ENCODE assay signal across 33 cellular contexts in genomic region chr18:53117851-53118250, GRCh38.
"Had no signal": no experiment of that assay in that cellular context is flagged by ENCODE, and none has a peak within 500 bp of the region (broad histone marks: within the 10 kb centered on the region; RNA-seq: fewer than 3 reads in every experiment).

No MANE protein-coding gene starts in this region.

- ATAC-seq: activated CD4-positive, alpha-beta T cell treated with anti-CD3 and anti-CD28 coated beads for 36 hours; activated CD4-positive, CD25-positive, alpha-beta regulatory T cell treated with anti-CD3 and anti-CD28 coated beads, Interleukin-2, amount 50 U/mL, for 24 hours; activated CD8-positive, alpha-beta memory T cell treated with anti-CD3 and anti-CD28 coated beads, Interleukin-2, amount 10 ng/mL, durations not matched to agents 7 days and 5 days; activated CD8-positive, alpha-beta T cell treated with anti-CD3 and anti-CD28 coated beads, Interleukin-2, amount 10 ng/mL, durations not matched to agents 7 days and 5 days; activated naive CD8-positive, alpha-beta T cell treated with anti-CD3 and anti-CD28 coated beads, Interleukin-2, amount 50 U/mL, for 24 hours; WTC11 had no signal

- H3K4me1 ChIP-seq: ascending aorta had no signal

- FAIRE-seq: bronchial epithelial cell, TTC549 had no signal

- H3K4me3 ChIP-seq: ascending aorta, cardiac muscle cell had no signal

- H3K36me3 ChIP-seq: ascending aorta, cardiac muscle cell, WERI-Rb-1 had no signal

- H3K9me3 ChIP-seq: ascending aorta had no signal

- DNase-seq: activated CD4-positive, alpha-beta memory T cell treated with anti-CD3 and anti-CD28 coated beads, Interleukin-2, amount 10 ng/mL, durations not matched to agents 7 days and 5 days; activated CD4-positive, alpha-beta T cell treated with anti-CD3 and anti-CD28 coated beads for 1 hour; activated CD4-positive, alpha-beta T cell treated with anti-CD3 and anti-CD28 coated beads for 36 hours; activated CD4-positive, alpha-beta T cell treated with anti-CD3 and anti-CD28 coated beads for 48 hours; activated CD4-positive, alpha-beta T cell treated with anti-CD3 and anti-CD28 coated beads, Interleukin-2, amount 10 ng/mL, durations not matched to agents 7 days and 5 days; activated CD4-positive, alpha-beta T cell treated with anti-CD3 and anti-CD28 coated beads, Interleukin-2, amount 50 U/mL, for 48 hours; activated CD4-positive, CD25-positive, alpha-beta regulatory T cell; activated CD8-positive, alpha-beta memory T cell treated with anti-CD3 and anti-CD28 coated beads for 24 hours; activated CD8-positive, alpha-beta memory T cell treated with anti-CD3 and anti-CD28 coated beads, Interleukin-2, amount 10 ng/mL, durations not matched to agents 7 days and 5 days; activated CD8-positive, alpha-beta memory T cell treated with anti-CD3 and anti-CD28 coated beads, Interleukin-2, amount 50 U/mL, for 48 hours; activated CD8-positive, alpha-beta T cell treated with anti-CD3 and anti-CD28 coated beads, Interleukin-2, amount 10 ng/mL, durations not matched to agents 7 days and 5 days; activated effector memory CD4-positive, alpha-beta T cell treated with Interleukin-2 at 50 U/mL for 16 hours; activated gamma-delta T cell; activated naive CD4-positive, alpha-beta T cell treated with anti-CD3 and anti-CD28 coated beads, Interleukin-2, amount 10 ng/mL, durations not matched to agents 7 days and 5 days; activated naive CD4-positive, alpha-beta T cell treated with Interleukin-2 at 50 U/mL for 16 hours; activated naive CD8-positive, alpha-beta T cell treated with anti-CD3 and anti-CD28 coated beads, Interleukin-2, amount 10 ng/mL, durations not matched to agents 7 days and 5 days; activated naive CD8-positive, alpha-beta T cell treated with anti-CD3 and anti-CD28 coated beads, Interleukin-2, amount 50 U/mL, for 24 hours; activated T-cell treated with anti-CD3 and anti-CD28 coated beads, Interleukin-2, amount 50 U/mL, for 24 hours; activated T-cell treated with anti-CD3 and anti-CD28 coated beads, Interleukin-2, amount 50 U/mL, for 48 hours; amygdala; anterior cingulate cortex; caudate nucleus; cerebellar nuclear complex; T-helper 1 cell; T-helper 2 cell; T-helper 9 cell; WERI-Rb-1 had no signal

- H3K27me3 ChIP-seq: ascending aorta, cardiac muscle cell had no signal

- H3K27ac ChIP-seq: ascending aorta, cardiac muscle cell, WERI-Rb-1 had no signal
